1 cellular context compared by ENCODE assay signal in the genomic region with DNA sequence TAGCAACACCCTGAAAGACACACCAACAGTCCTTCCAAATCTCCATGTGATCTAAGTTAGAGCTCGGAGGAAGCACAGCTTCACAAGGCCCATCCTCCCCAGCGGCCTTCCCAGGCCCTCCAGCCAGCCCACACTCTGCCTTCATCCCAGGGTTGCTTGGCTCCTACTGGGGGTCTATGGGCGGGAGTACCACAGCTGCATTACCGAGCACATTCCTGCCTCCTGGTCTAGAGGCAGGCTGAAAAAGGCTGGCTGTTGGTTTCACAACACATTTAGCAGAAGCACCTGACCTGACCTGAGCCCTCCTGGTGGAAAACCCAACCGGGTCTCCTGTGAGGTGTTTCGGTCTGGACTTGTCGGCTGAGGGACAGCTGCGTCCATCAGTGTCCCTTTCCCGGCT.
TF ChIP-seq lines count a peak whose summit lies in the region.

No MANE protein-coding gene starts in this region.

TF ChIP-seq in HepG2, 621 proteins besides CTCF, POLR2A, EP300 and RAD21:
- no peak for TF ChIP-seq NFATC3 (CRISPR knock-in tag; IDR thresholded peaks at IDR 0.05)
- no peak for TF ChIP-seq TEAD3 (CRISPR knock-in tag; optimal IDR thresholded peaks at IDR 0.05; ENCODE audit: borderline replicate concordance)
- no peak for TF ChIP-seq KMT2A (CRISPR knock-in tag; IDR thresholded peaks at IDR 0.05)
- TF ChIP-seq, protein P1, sequence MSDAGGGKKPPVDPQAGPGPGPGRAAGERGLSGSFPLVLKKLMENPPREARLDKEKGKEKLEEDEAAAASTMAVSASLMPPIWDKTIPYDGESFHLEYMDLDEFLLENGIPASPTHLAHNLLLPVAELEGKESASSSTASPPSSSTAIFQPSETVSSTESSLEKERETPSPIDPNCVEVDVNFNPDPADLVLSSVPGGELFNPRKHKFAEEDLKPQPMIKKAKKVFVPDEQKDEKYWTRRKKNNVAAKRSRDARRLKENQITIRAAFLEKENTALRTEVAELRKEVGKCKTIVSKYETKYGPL (CRISPR knock-in tag; IDR thresholded peaks at IDR 0.05) = no peak
- no peak for TF ChIP-seq NAIF1 (CRISPR knock-in tag; IDR thresholded peaks at IDR 0.05; ENCODE audit: borderline replicate concordance)
- TF ChIP-seq ZZZ3 (CRISPR knock-in tag; IDR thresholded peaks at IDR 0.05; ENCODE audit: borderline replicate concordance) = no peak
- TF ChIP-seq RARA (CRISPR knock-in tag; IDR thresholded peaks at IDR 0.05) = no peak
- no peak for TF ChIP-seq ZNF710 (CRISPR knock-in tag; IDR thresholded peaks at IDR 0.05; ENCODE audit: borderline replicate concordance)
- TF ChIP-seq, protein P2, sequence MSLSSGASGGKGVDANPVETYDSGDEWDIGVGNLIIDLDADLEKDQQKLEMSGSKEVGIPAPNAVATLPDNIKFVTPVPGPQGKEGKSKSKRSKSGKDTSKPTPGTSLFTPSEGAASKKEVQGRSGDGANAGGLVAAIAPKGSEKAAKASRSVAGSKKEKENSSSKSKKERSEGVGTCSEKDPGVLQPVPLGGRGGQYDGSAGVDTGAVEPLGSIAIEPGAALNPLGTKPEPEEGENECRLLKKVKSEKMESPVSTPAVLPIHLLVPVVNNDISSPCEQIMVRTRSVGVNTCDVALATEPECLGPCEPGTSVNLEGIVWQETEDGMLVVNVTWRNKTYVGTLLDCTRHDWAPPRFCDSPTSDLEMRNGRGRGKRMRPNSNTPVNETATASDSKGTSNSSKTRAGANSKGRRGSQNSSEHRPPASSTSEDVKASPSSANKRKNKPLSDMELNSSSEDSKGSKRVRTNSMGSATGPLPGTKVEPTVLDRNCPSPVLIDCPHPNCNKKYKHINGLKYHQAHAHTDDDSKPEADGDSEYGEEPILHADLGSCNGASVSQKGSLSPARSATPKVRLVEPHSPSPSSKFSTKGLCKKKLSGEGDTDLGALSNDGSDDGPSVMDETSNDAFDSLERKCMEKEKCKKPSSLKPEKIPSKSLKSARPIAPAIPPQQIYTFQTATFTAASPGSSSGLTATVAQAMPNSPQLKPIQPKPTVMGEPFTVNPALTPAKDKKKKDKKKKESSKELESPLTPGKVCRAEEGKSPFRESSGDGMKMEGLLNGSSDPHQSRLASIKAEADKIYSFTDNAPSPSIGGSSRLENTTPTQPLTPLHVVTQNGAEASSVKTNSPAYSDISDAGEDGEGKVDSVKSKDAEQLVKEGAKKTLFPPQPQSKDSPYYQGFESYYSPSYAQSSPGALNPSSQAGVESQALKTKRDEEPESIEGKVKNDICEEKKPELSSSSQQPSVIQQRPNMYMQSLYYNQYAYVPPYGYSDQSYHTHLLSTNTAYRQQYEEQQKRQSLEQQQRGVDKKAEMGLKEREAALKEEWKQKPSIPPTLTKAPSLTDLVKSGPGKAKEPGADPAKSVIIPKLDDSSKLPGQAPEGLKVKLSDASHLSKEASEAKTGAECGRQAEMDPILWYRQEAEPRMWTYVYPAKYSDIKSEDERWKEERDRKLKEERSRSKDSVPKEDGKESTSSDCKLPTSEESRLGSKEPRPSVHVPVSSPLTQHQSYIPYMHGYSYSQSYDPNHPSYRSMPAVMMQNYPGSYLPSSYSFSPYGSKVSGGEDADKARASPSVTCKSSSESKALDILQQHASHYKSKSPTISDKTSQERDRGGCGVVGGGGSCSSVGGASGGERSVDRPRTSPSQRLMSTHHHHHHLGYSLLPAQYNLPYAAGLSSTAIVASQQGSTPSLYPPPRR (CRISPR knock-in tag; IDR thresholded peaks at IDR 0.05; ENCODE audit: borderline replicate concordance) = no peak
- TF ChIP-seq ZNF775 (CRISPR knock-in tag; IDR thresholded peaks at IDR 0.05; ENCODE audit: borderline replicate concordance) = no peak
- no peak for TF ChIP-seq MYNN (CRISPR knock-in tag; IDR thresholded peaks at IDR 0.05; ENCODE audit: low read depth)
- TF ChIP-seq ZNF484 (CRISPR knock-in tag; IDR thresholded peaks at IDR 0.05; ENCODE audit: borderline replicate concordance, low read depth) = no peak
